ENCODE assay signal across 1 cellular context in genomic region chr5:32172908-32173393, GRCh38.
TF ChIP-seq lines count a peak whose summit lies in the region.

No MANE protein-coding gene starts in this region.

TF ChIP-seq in WTC11, 78 proteins besides CTCF, POLR2A, EP300 and RAD21 (continued from another document):
- TF ChIP-seq ARID4B (CRISPR knock-in tag; IDR thresholded peaks at IDR 0.05; ENCODE audit: borderline replicate concordance) = no peak
TF ChIP-seq in WTC11: peak in this region for 0.
